In the genomic region with DNA sequence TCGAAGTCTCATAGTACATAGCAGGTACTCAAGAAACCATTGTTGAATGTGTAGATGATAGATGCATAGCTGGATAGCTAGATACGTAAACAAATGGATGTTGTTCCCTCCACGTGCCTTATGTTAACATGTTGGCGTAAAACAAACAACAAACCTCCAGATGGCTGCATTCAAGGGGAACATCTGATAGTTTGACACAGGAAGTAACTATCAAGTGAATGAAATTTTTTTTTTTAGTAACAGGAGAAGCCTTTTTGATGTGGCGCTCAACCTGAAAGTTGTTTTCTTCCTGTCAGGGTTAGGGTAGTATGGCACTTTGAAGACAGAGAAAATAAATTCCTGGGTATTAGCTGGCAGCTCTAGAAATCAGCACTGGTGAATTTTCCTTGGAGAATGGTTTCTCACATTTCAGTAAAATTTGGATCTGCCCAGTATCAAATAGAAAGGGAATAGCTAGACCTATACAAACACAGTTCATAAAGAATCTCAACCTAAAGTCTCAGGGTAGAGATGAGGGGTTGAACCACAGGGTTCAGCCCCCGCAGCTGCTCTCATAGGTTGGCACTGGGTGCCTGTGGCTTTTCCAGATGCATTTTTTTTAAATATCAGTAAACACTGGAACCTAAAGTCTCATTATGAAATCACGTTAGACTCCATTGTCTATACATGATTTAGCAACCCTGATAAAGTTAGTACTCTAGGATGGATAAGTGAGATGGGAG, we compare ENCODE assay signal across 13 cellular contexts. TPM values are rescaled to one million over a fixed set of nuclear protein-coding genes. Genes with fewer than 3 reads are reported as not detected.
DNase-seq lines count a peak whose midpoint lies in the region; ATAC-seq and TF ChIP-seq lines count a peak whose summit lies in the region.
"Had no signal": no experiment of that assay in that cellular context is flagged by ENCODE, and none has a peak within 500 bp of the region (broad histone marks: within the 10 kb centered on the region; RNA-seq: fewer than 3 reads in every experiment).

No MANE protein-coding gene starts in this region.

- H2AFZ ChIP-seq in SU-DHL-6 (ENCODE audit: low read depth, low read length, severe bottlenecking) (no peak overlapping the region), Karpas-422 (ENCODE audit: low read length) (no peak overlapping the region)

- H3K27ac ChIP-seq in SU-DHL-6 (ENCODE audit: low read depth, low read length) (no peak overlapping the region; the same call in 1 of the 2 replicates), heart right ventricle (no peak overlapping the region), Karpas-422 (ENCODE audit: low read length) (no peak overlapping the region)

- no peak overlapping the region for H3K4me3 ChIP-seq in SU-DHL-6 (ENCODE audit: insufficient read depth, low read length, poor library complexity, severe bottlenecking)
- H3K4me3 ChIP-seq in heart right ventricle: no peak overlapping the region
- no peak overlapping the region for H3K4me3 ChIP-seq in Karpas-422 (ENCODE audit: low read length)

- H4K20me1 ChIP-seq in SU-DHL-6 (ENCODE audit: low read depth, low read length) (no peaks in the 10 kb centered on the region), Karpas-422 (ENCODE audit: insufficient read depth, low read depth, low read length) (no peaks in the 10 kb centered on the region)

- peak; percentile 7 for DNase-seq in NCI-H1694 (lab: John Stamatoyannopoulos, UW)
- DNase-seq in NCI-H1694 treated with DMSO at 0.1 percent for 48 hours (lab: John Stamatoyannopoulos, UW): no peak
- peak; percentile 67 for DNase-seq in naive B cell
- DNase-seq in Right ventricle myocardium inferior (ENCODE audit: missing footprints): no peak
- DNase-seq in heart right ventricle: no peak
- DNase-seq in Karpas-422: no peak
- DNase-seq: 8988T; GOT3; NCI-H526; stimulated activated CD8-positive, alpha-beta memory T cell treated with anti-CD3 and anti-CD28 coated beads, Interleukin-4, amount 100 ng/mL, for 48 hours had no signal

- H3K36me3 ChIP-seq in SU-DHL-6 (ENCODE audit: low read length) (no peaks in the 10 kb centered on the region), heart right ventricle (no peaks in the 10 kb centered on the region), Karpas-422 (ENCODE audit: insufficient read depth, low read length) (no peaks in the 10 kb centered on the region)

- H3K9me2 ChIP-seq in SU-DHL-6 (replicated peaks; ENCODE audit: insufficient read depth, low read length) (no peaks in the 10 kb centered on the region), Karpas-422 (replicated peaks; ENCODE audit: insufficient read depth, low read length) (no peaks in the 10 kb centered on the region)

- H3K4me1 Mint-ChIP-seq in naive B cell: peaks cover 48 to 61% (median 53%) of the 10 kb centered on the region in 3 donors

- peak overlapping the region; percentile 86 to 98 (median 94) for H3K27ac Mint-ChIP-seq in naive B cell

- 0 out of 2 replicates have a peak, but pooled peaks cover 4% of the 10 kb centered on the region for H3K9me3 ChIP-seq in SU-DHL-6 (ENCODE audit: insufficient read depth, low read length)
- peaks cover 0 to 39% (median 13%) of the 10 kb centered on the region in 11 donors for H3K9me3 ChIP-seq in heart right ventricle
- H3K9me3 ChIP-seq in Karpas-422 (ENCODE audit: low read length): no peaks in the 10 kb centered on the region

- H3K27me3 Mint-ChIP-seq in naive B cell: no peaks in the 10 kb centered on the region

- H3F3A ChIP-seq in SU-DHL-6 (ENCODE audit: insufficient read depth): no peaks in the 10 kb centered on the region

- no peak overlapping the region for H3K9ac ChIP-seq in SU-DHL-6 (ENCODE audit: low read length)
- H3K9ac ChIP-seq in Karpas-422 (ENCODE audit: low read length): no peak overlapping the region

- H3K4me1 ChIP-seq in heart right ventricle (peaks cover 0 to 7% (median 0%) of the 10 kb centered on the region in 9 donors), Karpas-422 (ENCODE audit: low read length) (peaks cover 7% of the 10 kb centered on the region)

- intact Hi-C loops in Right ventricle myocardium inferior (cut with DNase I) (no loop called here), heart right ventricle (cut with DNase I) (no loop called here)

- peaks cover 6 to 22% (median 15%) of the 10 kb centered on the region in 7 donors for H3K9me3 Mint-ChIP-seq in naive B cell

- TF ChIP-seq CTCF in SU-DHL-6 (IDR thresholded peaks at IDR 0.05; ENCODE audit: insufficient read depth, low read length, poor library complexity, severe bottlenecking): no peak
- no peak for TF ChIP-seq CTCF in heart right ventricle (IDR thresholded peaks at IDR 0.05)

- ATAC-seq in GM21737 (IDR thresholded peaks at IDR 0.05; ENCODE audit: unreplicated experiment) (peak; percentile 63), naive B cell (ENCODE audit: low read depth in 2 of 2) (peak; percentile 66 to 69), Right ventricle myocardium inferior (no peak), heart right ventricle (no peak)
- ATAC-seq: sciatic nerve had no signal

- peak overlapping the region; percentile 34 to 80 (median 72) for H3K4me3 Mint-ChIP-seq in naive B cell

- 80 to 81% methylated on average over 7 of the region's 7 CpGs for WGBS in heart right ventricle, 2 donors

- no peaks in the 10 kb centered on the region for H3K79me2 ChIP-seq in SU-DHL-6 (ENCODE audit: insufficient read depth, low read length)
- H3K79me2 ChIP-seq in Karpas-422 (ENCODE audit: low read length): no peaks in the 10 kb centered on the region

- H3K4me2 ChIP-seq in SU-DHL-6 (ENCODE audit: low read depth, low read length, poor library complexity, severe bottlenecking) (peak overlapping the region; percentile 31), Karpas-422 (ENCODE audit: low read depth, low read length, poor library complexity, severe bottlenecking) (no peak overlapping the region)

- peaks cover 6 to 7% of the 10 kb centered on the region in 2 donors for H3K36me3 Mint-ChIP-seq in naive B cell

- H3K27me3 ChIP-seq in SU-DHL-6 (ENCODE audit: low read length): no peaks in the 10 kb centered on the region
- H3K27me3 ChIP-seq in heart right ventricle: no peaks in the 10 kb centered on the region
- no peaks in the 10 kb centered on the region for H3K27me3 ChIP-seq in Karpas-422 (ENCODE audit: low read length)

RNA-seq across cellular contexts. Expression of gene RAP1B, which starts 18.8 kb away (rescaled TPM):
- 100 to 1,000 TPM; 311 to 473 (median 344) TPM for polyA plus RNA-seq in naive B cell (ENCODE audit: low read depth in 6 of 6)
- total RNA-seq in Right ventricle myocardium inferior: 51.8 TPM
- 10 to 100 TPM; 38.1 to 81.2 (median 42.0) TPM for total RNA-seq in heart right ventricle
- 10 to 100 TPM; 45.1 to 53.8 TPM for polyA plus RNA-seq in heart right ventricle
- 95.4 and 153 TPM in 2 replicates for total RNA-seq in Karpas-422 (2014; rRNA removed; shearing (Covaris generic); ENCODE audit: low replicate concordance)

Comparison
In these comparisons a context has a peak if more than half of its experiments do, and no peak if none do; other contexts are left out.
1. DNase-seq: peak in NCI-H1694 (single experiment) and naive B cell (single experiment); none in NCI-H1694 treated with DMSO at 0.1 percent for 48 hours (single experiment), Right ventricle myocardium inferior (single experiment), heart right ventricle (0 of 2) and Karpas-422 (single experiment).
2. ATAC-seq: peak in GM21737 (single experiment) and naive B cell (2 of 2); none in Right ventricle myocardium inferior (single experiment) and heart right ventricle (0 of 8).